Comparison of ENCODE assay signal across 1 cellular context in genomic region chr12:55619352-55620138, GRCh38.
TF ChIP-seq lines count a peak whose summit lies in the region.

No MANE protein-coding gene starts in this region.

TF ChIP-seq in HepG2, 621 proteins besides CTCF, POLR2A, EP300 and RAD21 (continued from another document and continues in another):
- TF ChIP-seq TOPORS (CRISPR knock-in tag; IDR thresholded peaks at IDR 0.05) (no peak), ZNF30 (CRISPR knock-in tag; IDR thresholded peaks at IDR 0.05) (no peak), GMEB2 (CRISPR knock-in tag; IDR thresholded peaks at IDR 0.05; ENCODE audit: low read depth) (no peak), ZNF572 (CRISPR knock-in tag; IDR thresholded peaks at IDR 0.05) (no peak), ZNF343 (CRISPR knock-in tag; IDR thresholded peaks at IDR 0.05) (no peak), ATF3 (CRISPR knock-in tag; IDR thresholded peaks at IDR 0.05) (peak; percentile 68; the same call in 1 of the 2 replicates), TBX3 (IDR thresholded peaks at IDR 0.05; ENCODE audit: borderline replicate concordance) (0 out of 2 replicates have a peak, but pooled peaks have one; percentile 27), ZNF530 (CRISPR knock-in tag; IDR thresholded peaks at IDR 0.05; ENCODE audit: low read depth) (no peak), MIER3 (CRISPR knock-in tag; IDR thresholded peaks at IDR 0.05; ENCODE audit: borderline replicate concordance) (peak; percentile 50; the same call in 1 of the 2 replicates), AHDC1 (CRISPR knock-in tag; IDR thresholded peaks at IDR 0.05; ENCODE audit: borderline replicate concordance) (no peak), KMT2B (CRISPR knock-in tag; IDR thresholded peaks at IDR 0.05) (no peak), ZNF710 (CRISPR knock-in tag; IDR thresholded peaks at IDR 0.05; ENCODE audit: borderline replicate concordance) (no peak), ZNF891 (CRISPR knock-in tag; IDR thresholded peaks at IDR 0.05) (no peak), SMAD3 (CRISPR knock-in tag; IDR thresholded peaks at IDR 0.05) (0 out of 2 replicates have a peak, but pooled peaks have one; percentile 53), SOX13 (IDR thresholded peaks at IDR 0.05) (no peak), SOX13 (CRISPR knock-in tag; conservative IDR thresholded peaks at IDR 0.05 in 1 of 2, IDR thresholded peaks at IDR 0.05 in 1 of 2) (peak in 1 of 2 experiments; percentile 18; a peak in 1 of 4 replicates), ZBTB49 (CRISPR knock-in tag; IDR thresholded peaks at IDR 0.05; ENCODE audit: borderline replicate concordance) (no peak), ZC3H13 (CRISPR knock-in tag; IDR thresholded peaks at IDR 0.05) (no peak), MTA1 (CRISPR knock-in tag; IDR thresholded peaks at IDR 0.05; ENCODE audit: borderline replicate concordance) (no peak), ZNF83 (CRISPR knock-in tag; IDR thresholded peaks at IDR 0.05; ENCODE audit: borderline replicate concordance) (no peak), POLR2AphosphoS2 (IDR thresholded peaks at IDR 0.05; ENCODE audit: low read depth, low read length) (no peak), TAF15 (IDR thresholded peaks at IDR 0.05; ENCODE audit: low read depth, low read length, poor library complexity, severe bottlenecking) (no peak), ZBTB8A (CRISPR knock-in tag; IDR thresholded peaks at IDR 0.05; ENCODE audit: borderline replicate concordance, low read depth) (no peak), MTERF4 (CRISPR knock-in tag; IDR thresholded peaks at IDR 0.05) (no peak), ZNF7 (CRISPR knock-in tag; IDR thresholded peaks at IDR 0.05) (no peak), STAG1 (CRISPR knock-in tag; IDR thresholded peaks at IDR 0.05) (peak; percentile 97), ZNF331 (CRISPR knock-in tag; IDR thresholded peaks at IDR 0.05) (0 out of 2 replicates have a peak, but pooled peaks have one; percentile 25), SAP130 (CRISPR knock-in tag; IDR thresholded peaks at IDR 0.05; ENCODE audit: low read depth) (peak; percentile 44; the same call in 1 of the 2 replicates), MAFG (CRISPR knock-in tag; IDR thresholded peaks at IDR 0.05) (no peak), ZNF225 (CRISPR knock-in tag; IDR thresholded peaks at IDR 0.05) (no peak), ONECUT2 (CRISPR knock-in tag; IDR thresholded peaks at IDR 0.05) (no peak), ZNF577 (CRISPR knock-in tag; IDR thresholded peaks at IDR 0.05; ENCODE audit: borderline replicate concordance, low read depth) (no peak), ARID5B (CRISPR knock-in tag; IDR thresholded peaks at IDR 0.05) (peak; percentile 72), ZBTB4 (CRISPR knock-in tag; IDR thresholded peaks at IDR 0.05; ENCODE audit: borderline replicate concordance) (no peak), ZHX1 (CRISPR knock-in tag; IDR thresholded peaks at IDR 0.05; ENCODE audit: low read depth) (no peak)
